In the genomic region with DNA sequence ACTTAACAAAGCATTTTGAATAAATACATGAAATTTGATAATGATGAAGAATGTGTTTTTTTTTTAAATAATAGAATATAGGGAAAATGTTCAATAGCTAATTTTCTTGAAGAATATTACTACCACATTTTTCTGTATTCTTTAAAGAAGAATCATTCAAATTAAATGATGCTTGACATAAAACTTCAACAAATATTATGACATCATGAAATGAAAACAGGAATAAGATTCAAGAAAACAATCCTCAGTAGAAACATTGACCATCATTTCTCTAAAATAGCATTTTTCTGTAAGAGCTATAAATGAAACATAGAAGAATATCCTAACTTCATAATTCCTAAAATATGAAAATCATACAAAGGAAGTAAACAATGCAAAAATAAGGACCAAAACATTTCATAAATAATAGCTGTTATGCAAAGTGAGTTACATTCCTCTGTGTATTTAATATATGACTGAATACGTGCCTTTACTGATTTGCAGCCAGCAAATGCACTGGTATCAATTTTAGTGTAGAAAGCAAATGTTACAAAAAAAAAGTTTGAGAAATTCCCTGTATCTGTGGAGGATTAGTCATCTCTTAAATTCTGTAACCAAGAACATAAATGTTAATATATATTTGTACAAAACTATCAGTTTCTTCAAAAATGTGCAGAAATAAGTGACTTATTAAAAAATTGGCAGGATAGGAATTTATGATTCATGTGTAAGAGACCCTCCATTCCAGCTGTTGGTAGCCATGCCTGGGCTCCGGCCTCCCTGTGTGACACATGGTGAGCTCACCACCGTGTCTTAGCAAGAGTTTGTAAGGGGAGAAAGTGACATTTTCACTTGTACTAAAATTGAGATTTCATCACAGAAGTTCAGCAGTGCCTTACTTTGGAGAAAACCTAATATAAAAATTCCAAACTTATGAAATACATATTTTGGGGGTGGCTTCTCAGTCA, we compare ENCODE assay signal across 1 cellular context.
TF ChIP-seq lines count a peak whose summit lies in the region.

No MANE protein-coding gene starts in this region.

TF ChIP-seq in IMR-90, 13 proteins besides CTCF, POLR2A, EP300 and RAD21:
- TF ChIP-seq BHLHE40 (IDR thresholded peaks at IDR 0.05; ENCODE audit: low read depth, low read length) (no peak; the same call in 1 of the 2 replicates), CEBPB (IDR thresholded peaks at IDR 0.05; ENCODE audit: low read depth, low read length) (peak; percentile 69), CHD1 (IDR thresholded peaks at IDR 0.05; ENCODE audit: low read depth, low read length) (no peak), RFX5 (IDR thresholded peaks at IDR 0.05; ENCODE audit: low read depth, low read length) (no peak), FOS (IDR thresholded peaks at IDR 0.05; ENCODE audit: low read depth, low read length) (peak; percentile 78), SMC3 (IDR thresholded peaks at IDR 0.05; ENCODE audit: low read depth, low read length) (no peak), MAFK (IDR thresholded peaks at IDR 0.05; ENCODE audit: low read depth, low read length) (no peak), MXI1 (IDR thresholded peaks at IDR 0.05; ENCODE audit: borderline replicate concordance, low read depth, low read length) (peak; percentile 59; the same call in 1 of the 2 replicates)
- TF ChIP-seq, protein P1, sequence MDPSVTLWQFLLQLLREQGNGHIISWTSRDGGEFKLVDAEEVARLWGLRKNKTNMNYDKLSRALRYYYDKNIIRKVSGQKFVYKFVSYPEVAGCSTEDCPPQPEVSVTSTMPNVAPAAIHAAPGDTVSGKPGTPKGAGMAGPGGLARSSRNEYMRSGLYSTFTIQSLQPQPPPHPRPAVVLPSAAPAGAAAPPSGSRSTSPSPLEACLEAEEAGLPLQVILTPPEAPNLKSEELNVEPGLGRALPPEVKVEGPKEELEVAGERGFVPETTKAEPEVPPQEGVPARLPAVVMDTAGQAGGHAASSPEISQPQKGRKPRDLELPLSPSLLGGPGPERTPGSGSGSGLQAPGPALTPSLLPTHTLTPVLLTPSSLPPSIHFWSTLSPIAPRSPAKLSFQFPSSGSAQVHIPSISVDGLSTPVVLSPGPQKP (IDR thresholded peaks at IDR 0.05; ENCODE audit: borderline replicate concordance, low read depth, low read length) = no peak
TF ChIP-seq in IMR-90: peak in this region for 3.
